In genomic region chr1:154793674-154794073, GRCh38 we compare ENCODE assay signal across 35 cellular contexts.
"Had no signal": no experiment of that assay in that cellular context is flagged by ENCODE, and none has a peak within 500 bp of the region (broad histone marks: within the 10 kb centered on the region; RNA-seq: fewer than 3 reads in every experiment).

No MANE protein-coding gene starts in this region.

- H3K36me3 ChIP-seq: ascending aorta, cardiac muscle cell, MG63, Peyer's patch, WERI-Rb-1 had no signal

- H3K9me3 Mint-ChIP-seq: activated naive CD4-positive, alpha-beta T cell treated with anti-CD3 and anti-CD28 coated beads, Interleukin-2, amount 50 U/mL, for 24 hours; activated naive CD8-positive, alpha-beta T cell treated with anti-CD3 and anti-CD28 coated beads, Interleukin-2, amount 10 ng/mL, durations not matched to agents 7 days and 5 days; activated T-cell treated with anti-CD3 and anti-CD28 coated beads, Interleukin-2, amount 50 U/mL, for 24 hours; activated T-helper 2 cell treated with anti-CD3 and anti-CD28 coated beads, Interferon-gamma antibody, Interleukin-2, Interleukin-4, amounts not matched to agents 10 μg/mL and 5 μg/mL and 100 μg/mL, durations not matched to agents 14 hours and 24 hours and 36 hours; central memory CD8-positive, alpha-beta T cell had no signal

- H3K9me3 ChIP-seq: ascending aorta, MG63, Peyer's patch, SJCRH30 had no signal

- H3K27ac ChIP-seq: ascending aorta, cardiac muscle cell, Peyer's patch, SJCRH30, SK-N-MC, WERI-Rb-1 had no signal

- H3K27me3 ChIP-seq: ascending aorta, cardiac muscle cell, Peyer's patch, SJCRH30 had no signal

- DNase-seq: activated CD4-positive, alpha-beta T cell treated with anti-CD3 and anti-CD28 coated beads for 1 hour; activated CD4-positive, alpha-beta T cell treated with anti-CD3 and anti-CD28 coated beads for 48 hours; activated CD4-positive, alpha-beta T cell treated with anti-CD3 and anti-CD28 coated beads, Interleukin-2, amount 50 U/mL, for 48 hours; activated CD4-positive, CD25-positive, alpha-beta regulatory T cell; activated CD8-positive, alpha-beta T cell treated with anti-CD3 and anti-CD28 coated beads, Interleukin-2, amount 10 ng/mL, durations not matched to agents 7 days and 5 days; activated gamma-delta T cell; activated naive CD4-positive, alpha-beta T cell treated with Interleukin-2 at 50 U/mL for 16 hours; activated naive CD8-positive, alpha-beta T cell treated with anti-CD3 and anti-CD28 coated beads, Interleukin-2, amount 10 ng/mL, durations not matched to agents 7 days and 5 days; activated T-cell treated with anti-CD3 and anti-CD28 coated beads, Interleukin-2, amount 50 U/mL, for 24 hours; amygdala; Kasumi-1; MG63; NCI-H1048; NCI-H1105 treated with DMSO at 0.1 percent for 48 hours; NCI-H1436; NCI-H1694; NCI-H1930; NCI-H2081 treated with DMSO at 0.1 percent for 48 hours; NCI-H226; NCI-H446 treated with DMSO at 0.1 percent for 48 hours; NCI-H524; NCI-H69; NK-92 treated with Interleukin-12 subunit alpha and Interleukin-12 subunit beta, amount 100 ng/mL, for 24 hours; PC-3; Peyer's patch; RPMI8226; SJCRH30; T1000; WERI-Rb-1 had no signal

- H3K4me3 ChIP-seq: ascending aorta, cardiac muscle cell, MG63, Peyer's patch, SJCRH30, SK-N-MC had no signal

- H3K27me3 Mint-ChIP-seq: activated naive CD4-positive, alpha-beta T cell treated with anti-CD3 and anti-CD28 coated beads, Interleukin-2, amount 50 U/mL, for 24 hours; activated T-cell treated with anti-CD3 and anti-CD28 coated beads, Interleukin-2, amount 50 U/mL, for 24 hours; central memory CD8-positive, alpha-beta T cell had no signal

- H3K4me3 Mint-ChIP-seq: activated CD8-positive, alpha-beta T cell treated with anti-CD3 and anti-CD28 coated beads, Interleukin-2, amount 10 ng/mL, durations not matched to agents 7 days and 5 days; activated naive CD4-positive, alpha-beta T cell treated with anti-CD3 and anti-CD28 coated beads, Interleukin-2, amount 50 U/mL, for 24 hours; activated naive CD8-positive, alpha-beta T cell treated with anti-CD3 and anti-CD28 coated beads, Interleukin-2, amount 10 ng/mL, durations not matched to agents 7 days and 5 days; activated T-cell treated with anti-CD3 and anti-CD28 coated beads, Interleukin-2, amount 50 U/mL, for 24 hours; central memory CD8-positive, alpha-beta T cell had no signal

- H3K27ac Mint-ChIP-seq: activated CD8-positive, alpha-beta T cell treated with anti-CD3 and anti-CD28 coated beads, Interleukin-2, amount 10 ng/mL, durations not matched to agents 7 days and 5 days; activated naive CD4-positive, alpha-beta T cell treated with anti-CD3 and anti-CD28 coated beads, Interleukin-2, amount 50 U/mL, for 24 hours; activated naive CD8-positive, alpha-beta T cell treated with anti-CD3 and anti-CD28 coated beads, Interleukin-2, amount 10 ng/mL, durations not matched to agents 7 days and 5 days; activated T-helper 2 cell treated with anti-CD3 and anti-CD28 coated beads, Interferon-gamma antibody, Interleukin-2, Interleukin-4, amounts not matched to agents 10 μg/mL and 5 μg/mL and 100 μg/mL, durations not matched to agents 14 hours and 24 hours and 36 hours had no signal

- H3K36me3 Mint-ChIP-seq: activated naive CD4-positive, alpha-beta T cell treated with anti-CD3 and anti-CD28 coated beads, Interleukin-2, amount 50 U/mL, for 24 hours; activated naive CD8-positive, alpha-beta T cell treated with anti-CD3 and anti-CD28 coated beads, Interleukin-2, amount 10 ng/mL, durations not matched to agents 7 days and 5 days had no signal

- H3K4me1 ChIP-seq: ascending aorta had no signal
